In the genomic region with DNA sequence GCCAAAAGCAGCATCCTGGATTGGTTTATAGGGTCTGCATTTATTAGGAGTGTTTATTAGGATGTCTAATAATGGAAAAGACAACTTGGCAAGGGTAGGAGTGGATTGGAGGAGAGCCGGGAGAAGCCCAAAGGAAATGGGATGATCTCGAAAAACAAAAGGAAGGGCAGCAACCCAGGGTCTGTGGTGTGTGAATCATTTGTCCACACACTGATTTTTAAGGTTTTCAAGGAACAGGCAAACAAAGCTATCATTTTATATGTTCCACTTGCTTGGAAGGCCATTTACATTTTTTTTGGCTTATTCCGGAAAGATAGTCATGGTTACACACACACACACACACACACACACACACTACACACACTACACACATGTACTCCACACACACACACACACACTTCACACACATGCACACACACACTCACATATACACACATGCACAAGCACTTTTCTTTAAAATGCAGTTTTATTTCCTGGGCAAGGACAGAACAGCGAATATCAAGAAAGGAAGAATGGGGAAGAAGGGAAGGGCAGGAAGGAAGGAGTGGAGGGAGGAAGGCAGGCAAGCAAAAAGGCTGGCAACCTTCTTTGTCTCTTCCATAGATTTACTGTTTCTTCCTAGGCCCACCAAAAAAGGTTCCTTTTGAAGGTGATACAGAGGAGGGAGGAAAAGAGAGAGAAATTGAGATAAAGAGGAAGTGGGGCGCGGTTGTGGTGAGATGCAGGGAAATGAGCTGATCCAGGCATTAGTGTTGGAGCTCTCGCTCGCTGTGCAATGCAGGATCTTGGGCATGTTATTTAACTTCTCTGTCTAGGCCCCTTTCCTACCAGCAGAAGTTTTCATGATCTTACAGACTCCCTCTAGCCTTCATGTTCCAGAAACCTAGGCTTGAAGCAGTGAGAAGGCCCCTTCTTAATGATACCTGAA, we compare ENCODE assay signal across 8 cellular contexts.
DNase-seq lines count a peak whose midpoint lies in the region; ATAC-seq, FAIRE-seq and TF ChIP-seq lines count a peak whose summit lies in the region.

No MANE protein-coding gene starts in this region.

- H3K4me1 ChIP-seq in pancreas: peaks cover 0 to 8% (median 3%) of the 10 kb centered on the region in 3 donors

- no peak for ATAC-seq in left ventricle myocardium superior
- no peak for ATAC-seq in left cardiac atrium
- peak; percentile 71 for ATAC-seq in HG03159 (IDR thresholded peaks at IDR 0.05; ENCODE audit: unreplicated experiment)
- peak in 3 of 4 donors; percentile 19 to 48 (median 36) for ATAC-seq in pancreas

- H3K27me3 ChIP-seq in WERI-Rb-1 (ENCODE audit: insufficient read depth, low read depth, severe bottlenecking) (no peaks in the 10 kb centered on the region), pancreas (no peaks in the 10 kb centered on the region)

- TF ChIP-seq CTCF in WERI-Rb-1 (IDR thresholded peaks at IDR 0.05; ENCODE audit: low read depth, low read length) (no peak), pancreas (IDR thresholded peaks at IDR 0.05) (no peak)

- no peaks in the 10 kb centered on the region for H3K36me3 ChIP-seq in WERI-Rb-1
- no peaks in the 10 kb centered on the region for H3K36me3 ChIP-seq in pancreas

- intact Hi-C loops in left ventricle myocardium superior (cut with micrococcal nuclease): loop anchor here (5.0 kb wide), 1 partner anchor 85 kb away; no protein-coding TSS in a partner anchor
- intact Hi-C loops in left cardiac atrium (cut with DNase I): no loop called here
- intact Hi-C loops in pancreas (cut with DNase I): loop anchor here in 1 of 3 donors (5.0 kb wide), 1 partner anchor 85 kb away; no protein-coding TSS in a partner anchor

- DNase-seq in left ventricle myocardium superior: peak; percentile 40
- DNase-seq in left cardiac atrium: no peak
- DNase-seq in WERI-Rb-1: no peak
- peak in 1 of 6 donors; percentile 29 for DNase-seq in pancreas
- DNase-seq in NCI-H187 treated with DMSO at 0.1 percent for 48 hours (lab: John Stamatoyannopoulos, UW): no peak
- DNase-seq in NCI-H2081 treated with DMSO at 0.1 percent for 48 hours (lab: John Stamatoyannopoulos, UW): no peak
- DNase-seq in NCI-H82 (lab: John Stamatoyannopoulos, UW): no peak

- FAIRE-seq in pancreas (lab: Jason Lieb, UNC): no peak

- WGBS in pancreas, 2 donors: 77 to 86% methylated on average over 8 of the region's 8 CpGs

- H3K4me3 ChIP-seq in WERI-Rb-1 (ENCODE audit: low read depth, low read length) (no peak overlapping the region), pancreas (no peak overlapping the region)

- no peaks in the 10 kb centered on the region for H3K9me3 ChIP-seq in WERI-Rb-1 (ENCODE audit: severe bottlenecking)
- no peaks in the 10 kb centered on the region for H3K9me3 ChIP-seq in pancreas

- peak overlapping the region; percentile 21 for H3K27ac ChIP-seq in WERI-Rb-1
- peak overlapping the region; percentile 11 to 76 (median 58) for H3K27ac ChIP-seq in pancreas

Comparison
In these comparisons a context has a peak if more than half of its experiments do, and no peak if none do; other contexts are left out.
1. ATAC-seq: peak in HG03159 (single experiment) and pancreas (3 of 4); none in left ventricle myocardium superior (single experiment) and left cardiac atrium (0 of 2).